ENCODE assay signal across 9 cellular contexts in genomic region chr15:96339662-96340347, GRCh38. TPM values are rescaled to one million over a fixed set of nuclear protein-coding genes. Genes with fewer than 3 reads are reported as not detected.
A peak's percentile ranks its signal among the peaks of the same experiment; 100 is the strongest.
DNase-seq lines count a peak whose midpoint lies in the region; ATAC-seq and TF ChIP-seq lines count a peak whose summit lies in the region.
"Had no signal": no experiment of that assay in that cellular context is flagged by ENCODE, and none has a peak within 500 bp of the region (broad histone marks: within the 10 kb centered on the region; RNA-seq: fewer than 3 reads in every experiment).

No MANE protein-coding gene starts in this region.

- no peak overlapping the region for H3K18ac ChIP-seq in neuronal stem cell (ENCODE audit: low read length)

- no peak for TF ChIP-seq CTCF in AG10803 (conservative IDR thresholded peaks at IDR 0.05; ENCODE audit: low read length)
- no peak for TF ChIP-seq CTCF in epithelial cell of proximal tubule (conservative IDR thresholded peaks at IDR 0.05; ENCODE audit: low read depth, low read length)

- H3K9me3 ChIP-seq in NT2/D1 (ENCODE audit: insufficient read depth, low read length): no peaks in the 10 kb centered on the region
- H3K9me3 ChIP-seq in neuronal stem cell (replicated peaks in 1 of 2; ENCODE audit: control insufficient read depth in 2 of 2, insufficient read depth in 1 of 2, low read depth in 1 of 2, low read length in 2 of 2): no peaks in the 10 kb centered on the region

- H3K27ac ChIP-seq in neuronal stem cell (replicated peaks; ENCODE audit: low read length): peak overlapping the region; percentile 96

- no peak overlapping the region for H3K4ac ChIP-seq in neuronal stem cell (ENCODE audit: low read length)

- H4K8ac ChIP-seq in neuronal stem cell (ENCODE audit: low read depth, low read length): no peak overlapping the region

- peaks cover 7% of the 10 kb centered on the region for H3K79me1 ChIP-seq in neuronal stem cell (ENCODE audit: low read depth, low read length)

- no peaks in the 10 kb centered on the region for H3K36me3 ChIP-seq in NT2/D1 (ENCODE audit: insufficient read depth, insufficient read length, low read length)
- H3K36me3 ChIP-seq in neuronal stem cell (replicated peaks in 1 of 2; ENCODE audit: control insufficient read depth in 2 of 2, insufficient read depth in 2 of 2, low read length in 2 of 2): peaks cover 17 to 82% of the 10 kb centered on the region in 2 donors

- no peak overlapping the region for H2BK5ac ChIP-seq in neuronal stem cell (ENCODE audit: low read length)

- no peak overlapping the region for H2BK120ac ChIP-seq in neuronal stem cell (ENCODE audit: low read depth, low read length)

- no peak overlapping the region for H2AFZ ChIP-seq in neuronal stem cell (ENCODE audit: low read length)

- peak overlapping the region; percentile 93 for H3K4me3 ChIP-seq in AG10803 (ENCODE audit: low read length)
- peak overlapping the region; percentile 46 for H3K4me3 ChIP-seq in NT2/D1 (ENCODE audit: insufficient read length, low read depth)
- peak overlapping the region; percentile 83 for H3K4me3 ChIP-seq in epithelial cell of proximal tubule (ENCODE audit: low read depth, low read length)
- peak overlapping the region in 1 of 2 donors; percentile 51 for H3K4me3 ChIP-seq in neuronal stem cell (ENCODE audit: low read length in 2 of 2)

- no peak overlapping the region for H2AK5ac ChIP-seq in neuronal stem cell (ENCODE audit: low read depth, low read length)

- H3K9ac ChIP-seq in NT2/D1 (ENCODE audit: insufficient read length, low read depth) (no peak overlapping the region), neuronal stem cell (ENCODE audit: low read depth, low read length, poor library complexity) (no peak overlapping the region)

- H3K23ac ChIP-seq in neuronal stem cell (ENCODE audit: low read depth, low read length, poor library complexity): no peak overlapping the region

- H3K4me2 ChIP-seq in neuronal stem cell (ENCODE audit: insufficient read depth, low read length, poor library complexity, severe bottlenecking): peak overlapping the region; percentile 38

- DNase-seq in AG10803 (ENCODE audit: low read depth) (no peak), NT2/D1 (ENCODE audit: low read depth, low spot score) (no peak), epithelial cell of proximal tubule (ENCODE audit: low read depth) (no peak), neuronal stem cell (ENCODE audit: low spot score) (no peak), pons (ENCODE audit: low spot score) (no peak), putamen (ENCODE audit: low spot score) (no peak), AML-193 (lab: John Stamatoyannopoulos, UW) (no peak)
- DNase-seq: stimulated activated naive CD8-positive, alpha-beta T cell treated with anti-CD3 and anti-CD28 coated beads, Interleukin-15, Interleukin-2, amounts not matched to agents 100 U/mL and 50 U/mL, for 24 hours had no signal

- H3K27me3 ChIP-seq in NT2/D1 (ENCODE audit: insufficient read depth, insufficient read length): peaks cover 88% of the 10 kb centered on the region
- H3K27me3 ChIP-seq in neuronal stem cell (ENCODE audit: control insufficient read depth in 3 of 3, insufficient read depth in 3 of 3, low read depth in 1 of 3, low read length in 3 of 3): no peaks in the 10 kb centered on the region

- WGBS in neuronal stem cell (ENCODE audit: extremely low coverage in 2 of 2, insufficient read length in 2 of 2, insufficient replicate concordance in 1 of 2), 2 donors: no CpG with 5 or more reads among the region's 8 CpGs

- ATAC-seq in esophagus mucosa: no peak
- ATAC-seq: stimulated activated naive CD8-positive, alpha-beta T cell treated with anti-CD3 and anti-CD28 coated beads, Interleukin-15, Interleukin-2, amounts not matched to agents 100 U/mL and 50 U/mL, for 24 hours had no signal

- H3K4me1 ChIP-seq in NT2/D1 (ENCODE audit: insufficient read depth, insufficient read length): peaks cover 12% of the 10 kb centered on the region
- H3K4me1 ChIP-seq in neuronal stem cell (ENCODE audit: control insufficient read depth in 2 of 2, insufficient read depth in 1 of 2, low read depth in 1 of 2, low read length in 2 of 2): peaks cover 28 to 32% of the 10 kb centered on the region in 2 donors

- no peak overlapping the region for H2BK15ac ChIP-seq in neuronal stem cell (ENCODE audit: low read length)

- H4K91ac ChIP-seq in neuronal stem cell (ENCODE audit: low read depth, low read length, poor library complexity): no peak overlapping the region

- H2BK12ac ChIP-seq in neuronal stem cell (ENCODE audit: low read length): no peak overlapping the region

- no peak overlapping the region for H3K14ac ChIP-seq in neuronal stem cell (ENCODE audit: low read length)

RNA-seq across cellular contexts. Expression of gene NR2F2, which starts 9.3 kb away (rescaled TPM):
- 17.6 and 17.7 TPM in 2 replicates for total RNA-seq in epithelial cell of proximal tubule
- 43.2 TPM for polyA plus RNA-seq in neuronal stem cell (2013, experiment 1 of 2)
- 45.4 TPM for polyA plus RNA-seq in neuronal stem cell (2013, experiment 2 of 2)
- 6.9 TPM for total RNA-seq in esophagus mucosa
